Comparison of ENCODE assay signal across 8 cellular contexts in genomic region chr14:70359076-70359424, GRCh38. TPM values are rescaled to one million over a fixed set of nuclear protein-coding genes. Genes with fewer than 3 reads are reported as not detected.
A peak's percentile ranks its signal among the peaks of the same experiment; 100 is the strongest.
DNase-seq lines count a peak whose midpoint lies in the region; ATAC-seq and TF ChIP-seq lines count a peak whose summit lies in the region.

No MANE protein-coding gene starts in this region.

- no peaks in the 10 kb centered on the region for H3K27me3 ChIP-seq in gastrocnemius medialis

- H3K27me3 Mint-ChIP-seq in CD14-positive monocyte (ENCODE audit: low read depth in 3 of 3), result peaks cover 11 to 16% (median 13%) of the 10 kb centered on the region in 3 donors

- peaks cover 0 to 24% (median 5%) of the 10 kb centered on the region in 7 donors for H3K9me3 Mint-ChIP-seq in CD14-positive monocyte

- peaks cover 21% of the 10 kb centered on the region for H3K4me1 Mint-ChIP-seq in CD14-positive monocyte

- H3K27ac Mint-ChIP-seq in CD14-positive monocyte, result peak overlapping the region; percentile 91 to 96 (median 95)

- H3K36me3 Mint-ChIP-seq in CD14-positive monocyte, result peaks cover 9 to 16% of the 10 kb centered on the region in 2 donors

- H3K4me3 ChIP-seq in fibroblast of the aortic adventitia (ENCODE audit: low read depth, low read length) (peak overlapping the region; percentile 97), gastrocnemius medialis (peak overlapping the region; percentile 76 to 91 (median 84))

- in situ Hi-C loops in gastrocnemius medialis (cut with MboI; ENCODE audit: low sequenced_read_pairs in 4 of 4), result no loop called here

- ATAC-seq in GM21737 (IDR thresholded peaks at IDR 0.05; ENCODE audit: unreplicated experiment) (peak; percentile 30), SK-N-SH treated with all-trans-retinoic acid at 6 μM for 48 hours (peak; percentile 47), gastrocnemius medialis (peak; percentile 34 to 52), GM18858 (IDR thresholded peaks at IDR 0.05; ENCODE audit: unreplicated experiment) (no peak)

- H3K27ac ChIP-seq in gastrocnemius medialis, result peak overlapping the region; percentile 83 to 91 (median 88)

- intact Hi-C loops in CD14-positive monocyte (cut with micrococcal nuclease), result loop anchor here in 1 of 2 donors (10.0 kb wide), 1 partner anchor 236 kb away; no protein-coding TSS in a partner anchor
- intact Hi-C loops in gastrocnemius medialis (cut with DNase I; ENCODE audit: low total_unique reads), result loop anchor here (5.0 kb wide), 2 partner anchors 58 to 1207 kb away; partner anchors contain the start of genes DCAF5 and SYNJ2BP

- DNase-seq in CD14-positive monocyte (ENCODE audit: low spot score), result no peak
- no peak for DNase-seq in fibroblast of the aortic adventitia (ENCODE audit: low read depth)
- DNase-seq in gastrocnemius medialis, result peak in 1 of 2 donors; percentile 3
- DNase-seq in NCI-H2196 (lab: John Stamatoyannopoulos, UW; ENCODE audit: unreplicated experiment), result no peak
- DNase-seq in NCI-H128 (lab: John Stamatoyannopoulos, UW; ENCODE audit: unreplicated experiment), result no peak

- peaks cover 46% of the 10 kb centered on the region in 2 donors for H3K4me1 ChIP-seq in gastrocnemius medialis

- peak overlapping the region; percentile 99 to 100 for H3K4me3 Mint-ChIP-seq in CD14-positive monocyte

- H3K36me3 ChIP-seq in gastrocnemius medialis, result no peaks in the 10 kb centered on the region

- no peaks in the 10 kb centered on the region for H3K9me3 ChIP-seq in gastrocnemius medialis

- TF ChIP-seq POLR2A in gastrocnemius medialis (IDR thresholded peaks at IDR 0.05), result no peak

- no peak for TF ChIP-seq CTCF in CD14-positive monocyte (IDR thresholded peaks at IDR 0.05)
- no peak for TF ChIP-seq CTCF in fibroblast of the aortic adventitia (IDR thresholded peaks at IDR 0.05; ENCODE audit: insufficient read depth, low read length)
- TF ChIP-seq CTCF in gastrocnemius medialis (IDR thresholded peaks at IDR 0.05 in 4 of 5, conservative IDR thresholded peaks at IDR 0.05 in 1 of 5), result no peak

TF ChIP-seq in SK-N-SH treated with all-trans-retinoic acid at 6 μM for 48 hours, 23 proteins besides CTCF, POLR2A, EP300 and RAD21:
- TF ChIP-seq ZNF70 (CRISPR knock-in tag; IDR thresholded peaks at IDR 0.05) (no peak), ESRRG (CRISPR knock-in tag; IDR thresholded peaks at IDR 0.05) (no peak), ZNF565 (CRISPR knock-in tag; conservative IDR thresholded peaks at IDR 0.05; ENCODE audit: low read depth) (no peak), ZFP3 (CRISPR knock-in tag; IDR thresholded peaks at IDR 0.05) (no peak), ZNF8 (CRISPR knock-in tag; IDR thresholded peaks at IDR 0.05) (no peak), SNAI2 (CRISPR knock-in tag; IDR thresholded peaks at IDR 0.05) (no peak)
TF ChIP-seq in SK-N-SH treated with all-trans-retinoic acid at 6 μM for 48 hours: peak in this region for 0.

RNA-seq across cellular contexts. Expression of gene COX16, which starts 0.4 kb away (rescaled TPM):
- polyA plus RNA-seq in CD14-positive monocyte, result 10 to 100 TPM; 47.7 to 48.0 TPM
- total RNA-seq in fibroblast of the aortic adventitia (ENCODE audit: low replicate concordance) (56.7 and 88.8 TPM in 2 replicates), gastrocnemius medialis (10 to 100 TPM; 16.8 to 38.6 (median 26.7) TPM)

RNA-seq across cellular contexts. Expression of gene SYNJ2BP, which starts 57.8 kb away (rescaled TPM):
- 10 to 100 TPM; 12.6 to 17.5 TPM for polyA plus RNA-seq in CD14-positive monocyte
- total RNA-seq in fibroblast of the aortic adventitia (ENCODE audit: low replicate concordance) (17.0 and 25.0 TPM in 2 replicates), gastrocnemius medialis (10 to 100 TPM; 21.2 to 34.1 (median 27.1) TPM)
